Comparison of ENCODE assay signal across 20 cellular contexts in the genomic region with DNA sequence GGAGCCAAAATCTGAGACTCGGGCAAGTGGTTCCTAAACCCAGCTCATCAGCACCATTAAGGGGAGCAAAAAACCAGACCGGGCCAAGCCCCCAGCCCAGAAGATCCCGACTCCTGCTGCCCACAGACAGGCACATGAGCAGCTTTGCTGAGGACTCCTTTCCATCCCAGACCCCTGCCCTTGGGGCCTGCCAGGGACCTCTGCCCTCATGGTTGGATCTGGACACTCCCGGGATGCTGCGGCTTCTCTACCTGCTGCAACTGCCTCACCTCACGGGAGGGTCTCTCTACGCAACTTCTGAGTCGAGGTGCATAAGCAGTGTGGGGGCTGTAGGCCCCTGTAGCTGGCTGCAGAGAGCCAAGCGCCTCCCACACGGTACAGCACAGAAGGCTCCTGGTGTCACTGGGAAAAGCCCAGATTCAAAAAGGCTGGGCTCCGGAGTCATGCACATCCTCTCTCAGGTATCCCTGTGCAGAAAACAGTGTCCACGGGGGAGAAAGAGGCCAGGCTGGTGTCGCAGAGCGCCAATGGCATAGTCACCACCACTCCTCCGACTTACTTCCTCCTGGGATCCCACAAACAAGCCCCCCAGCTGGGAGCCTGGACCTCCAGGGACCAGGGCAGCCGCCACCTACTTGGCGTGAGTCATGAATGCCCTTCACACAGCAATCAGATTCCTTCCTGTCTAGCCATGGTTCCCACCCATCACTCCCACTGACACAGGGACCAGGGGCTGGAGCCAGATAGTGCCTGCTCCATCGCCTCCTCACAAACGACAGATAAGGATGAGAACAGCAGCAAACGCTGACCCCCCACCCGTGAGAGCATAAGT.
DNase-seq lines count a peak whose midpoint lies in the region; ATAC-seq and TF ChIP-seq lines count a peak whose summit lies in the region.
"Had no signal": no experiment of that assay in that cellular context is flagged by ENCODE, and none has a peak within 500 bp of the region (broad histone marks: within the 10 kb centered on the region; RNA-seq: fewer than 3 reads in every experiment).

No MANE protein-coding gene starts in this region.

- no peak for TF ChIP-seq POLR2A in spleen (IDR thresholded peaks at IDR 0.05)

- H3K4me3 Mint-ChIP-seq in activated naive CD8-positive, alpha-beta T cell treated with anti-CD3 and anti-CD28 coated beads, Interleukin-2, amount 10 ng/mL, durations not matched to agents 7 days and 5 days = no peak overlapping the region
- H3K4me3 Mint-ChIP-seq in activated naive CD8-positive, alpha-beta T cell treated with anti-CD3 and anti-CD28 coated beads, Interleukin-2, amount 50 U/mL, for 24 hours = no peak overlapping the region
- no peak overlapping the region for H3K4me3 Mint-ChIP-seq in endodermal cell
- H3K4me3 Mint-ChIP-seq in MCF 10A (ENCODE audit: unreplicated experiment) = no peak overlapping the region
- H3K4me3 Mint-ChIP-seq: activated CD4-positive, alpha-beta T cell treated with anti-CD3 and anti-CD28 coated beads for 36 hours; H9; neural crest cell had no signal

- H3K9me3 ChIP-seq in spleen = no peaks in the 10 kb centered on the region
- H3K9me3 ChIP-seq in endodermal cell (ENCODE audit: control insufficient read depth, low read length) = no peaks in the 10 kb centered on the region
- H3K9me3 ChIP-seq: stomach had no signal

- H3K9ac ChIP-seq in endodermal cell (ENCODE audit: extremely low read depth, low read length, poor library complexity, severe bottlenecking) = no peak overlapping the region

- ATAC-seq in activated naive CD8-positive, alpha-beta T cell treated with anti-CD3 and anti-CD28 coated beads, Interleukin-2, amount 10 ng/mL, durations not matched to agents 7 days and 5 days (ENCODE audit: low read depth) = no peak
- no peak for ATAC-seq in activated naive CD8-positive, alpha-beta T cell treated with anti-CD3 and anti-CD28 coated beads, Interleukin-2, amount 50 U/mL, for 24 hours
- ATAC-seq: activated CD4-positive, alpha-beta T cell treated with anti-CD3 and anti-CD28 coated beads for 36 hours; activated naive CD4-positive, alpha-beta T cell treated with anti-CD3 and anti-CD28 coated beads, Interleukin-2, amount 50 U/mL, for 72 hours had no signal

- H3K27ac ChIP-seq in spleen = no peak overlapping the region
- no peak overlapping the region for H3K27ac ChIP-seq in endodermal cell (ENCODE audit: low read depth, low read length)
- H3K27ac ChIP-seq: 22Rv1 had no signal

- no peaks in the 10 kb centered on the region for H3K27me3 Mint-ChIP-seq in activated naive CD8-positive, alpha-beta T cell treated with anti-CD3 and anti-CD28 coated beads, Interleukin-2, amount 10 ng/mL, durations not matched to agents 7 days and 5 days
- H3K27me3 Mint-ChIP-seq in activated naive CD8-positive, alpha-beta T cell treated with anti-CD3 and anti-CD28 coated beads, Interleukin-2, amount 50 U/mL, for 24 hours = no peaks in the 10 kb centered on the region
- no peaks in the 10 kb centered on the region for H3K27me3 Mint-ChIP-seq in endodermal cell (ENCODE audit: insufficient read depth)
- no peaks in the 10 kb centered on the region for H3K27me3 Mint-ChIP-seq in MCF 10A (ENCODE audit: insufficient read depth, unreplicated experiment)
- H3K27me3 Mint-ChIP-seq: activated CD4-positive, alpha-beta T cell treated with anti-CD3 and anti-CD28 coated beads for 36 hours had no signal

- peaks cover 7 to 46% (median 21%) of the 10 kb centered on the region in 6 donors for H3K4me1 ChIP-seq in spleen
- H3K4me1 ChIP-seq in endodermal cell (ENCODE audit: control insufficient read depth, insufficient read depth, low read length) = no peaks in the 10 kb centered on the region

- H3K9me3 Mint-ChIP-seq in activated naive CD8-positive, alpha-beta T cell treated with anti-CD3 and anti-CD28 coated beads, Interleukin-2, amount 10 ng/mL, durations not matched to agents 7 days and 5 days = no peaks in the 10 kb centered on the region
- no peaks in the 10 kb centered on the region for H3K9me3 Mint-ChIP-seq in activated naive CD8-positive, alpha-beta T cell treated with anti-CD3 and anti-CD28 coated beads, Interleukin-2, amount 50 U/mL, for 24 hours
- H3K9me3 Mint-ChIP-seq in endodermal cell (no peaks in the 10 kb centered on the region), MCF 10A (ENCODE audit: unreplicated experiment) (no peaks in the 10 kb centered on the region)
- H3K9me3 Mint-ChIP-seq: activated naive CD4-positive, alpha-beta T cell treated with anti-CD3 and anti-CD28 coated beads, Interleukin-2, amount 50 U/mL, for 72 hours; H9; neural crest cell had no signal

- H3K4me1 Mint-ChIP-seq in activated naive CD8-positive, alpha-beta T cell treated with anti-CD3 and anti-CD28 coated beads, Interleukin-2, amount 10 ng/mL, durations not matched to agents 7 days and 5 days = no peaks in the 10 kb centered on the region
- no peaks in the 10 kb centered on the region for H3K4me1 Mint-ChIP-seq in activated naive CD8-positive, alpha-beta T cell treated with anti-CD3 and anti-CD28 coated beads, Interleukin-2, amount 50 U/mL, for 24 hours
- H3K4me1 Mint-ChIP-seq in endodermal cell = no peaks in the 10 kb centered on the region
- no peaks in the 10 kb centered on the region for H3K4me1 Mint-ChIP-seq in MCF 10A (ENCODE audit: insufficient read depth, unreplicated experiment)
- H3K4me1 Mint-ChIP-seq: activated CD4-positive, alpha-beta T cell treated with anti-CD3 and anti-CD28 coated beads for 36 hours; H9; neural crest cell had no signal

- no peak overlapping the region for H3K4me3 ChIP-seq in cardiac fibroblast (replicated peaks in 1 of 2; ENCODE audit: low read depth in 2 of 2, low read length in 2 of 2)
- no peak overlapping the region for H3K4me3 ChIP-seq in spleen
- H3K4me3 ChIP-seq in endodermal cell (ENCODE audit: low read length) = no peak overlapping the region
- H3K4me3 ChIP-seq: stomach had no signal

- no peaks in the 10 kb centered on the region for H3K27me3 ChIP-seq in spleen (replicated peaks in 1 of 7)
- H3K27me3 ChIP-seq in endodermal cell (ENCODE audit: control insufficient read depth, insufficient read depth, low read length, poor library complexity, severe bottlenecking) = no peaks in the 10 kb centered on the region
- H3K27me3 ChIP-seq: stomach had no signal

- DNase-seq in activated naive CD8-positive, alpha-beta T cell treated with anti-CD3 and anti-CD28 coated beads, Interleukin-2, amount 10 ng/mL, durations not matched to agents 7 days and 5 days = peak; percentile 11
- no peak for DNase-seq in activated naive CD8-positive, alpha-beta T cell treated with anti-CD3 and anti-CD28 coated beads, Interleukin-2, amount 50 U/mL, for 24 hours
- DNase-seq in cardiac fibroblast (ENCODE audit: low read depth in 2 of 2) (peak; percentile 12 to 46), left kidney (ENCODE audit: low read depth, low spot score) (peak; percentile 8), spleen (peak; percentile 68), endodermal cell (no peak), MCF 10A (ENCODE audit: unreplicated experiment) (no peak), G401 (ENCODE audit: low spot score) (no peak)
- DNase-seq: activated CD4-positive, alpha-beta T cell treated with anti-CD3 and anti-CD28 coated beads for 36 hours; AML-193; DMS79 treated with DMSO at 0.1 percent for 48 hours; H9; Kasumi-1; NCI-H2171; SHP77; stimulated activated CD4-positive, alpha-beta T cell treated with anti-CD3 and anti-CD28 coated beads, Interleukin-4, amount 100 ng/mL, for 4 hours; stomach had no signal

- CTCF ChIA-PET in MCF 10A (lab: Yijun Ruan, JAX) = interaction anchor here (0.6 kb wide), 1 partner anchor 238 kb away, joined by 3 read pairs; no protein-coding TSS in a partner anchor

- TF ChIP-seq CTCF in cardiac fibroblast (IDR thresholded peaks at IDR 0.05; ENCODE audit: low read depth, low read length) (no peak), spleen (IDR thresholded peaks at IDR 0.05 in 8 of 11, conservative IDR thresholded peaks at IDR 0.05 in 3 of 11) (no peak), endodermal cell (conservative IDR thresholded peaks at IDR 0.05) (no peak), MCF 10A (IDR thresholded peaks at IDR 0.05; ENCODE audit: unreplicated experiment) (no peak)

- intact Hi-C loops in spleen (cut with DNase I; ENCODE audit: low total_unique reads) (no loop called here), MCF 10A (cut with micrococcal nuclease) (no loop called here)

- H3K36me3 Mint-ChIP-seq in activated naive CD8-positive, alpha-beta T cell treated with anti-CD3 and anti-CD28 coated beads, Interleukin-2, amount 10 ng/mL, durations not matched to agents 7 days and 5 days = peaks cover 5% of the 10 kb centered on the region
- peaks cover 15% of the 10 kb centered on the region for H3K36me3 Mint-ChIP-seq in activated naive CD8-positive, alpha-beta T cell treated with anti-CD3 and anti-CD28 coated beads, Interleukin-2, amount 50 U/mL, for 24 hours (ENCODE audit: low read depth)
- H3K36me3 Mint-ChIP-seq in endodermal cell (ENCODE audit: low read depth) = peaks cover 56% of the 10 kb centered on the region
- H3K36me3 Mint-ChIP-seq in MCF 10A (ENCODE audit: insufficient read depth, unreplicated experiment) = peaks cover 56% of the 10 kb centered on the region
- H3K36me3 Mint-ChIP-seq: activated naive CD4-positive, alpha-beta T cell treated with anti-CD3 and anti-CD28 coated beads, Interleukin-2, amount 50 U/mL, for 72 hours had no signal

- POLR2A ChIA-PET in activated naive CD8-positive, alpha-beta T cell treated with anti-CD3 and anti-CD28 coated beads, Interleukin-2, amount 10 ng/mL, durations not matched to agents 7 days and 5 days (lab: Charles Lee) = no interaction called here
- POLR2A ChIA-PET in MCF 10A (lab: Yijun Ruan, JAX) = no interaction called here

- H3K36me3 ChIP-seq in spleen = peaks cover 0 to 89% (median 26%) of the 10 kb centered on the region in 6 donors
- peaks cover 63% of the 10 kb centered on the region for H3K36me3 ChIP-seq in endodermal cell (ENCODE audit: control insufficient read depth, insufficient read depth, low read length)

- H3K27ac Mint-ChIP-seq in activated naive CD8-positive, alpha-beta T cell treated with anti-CD3 and anti-CD28 coated beads, Interleukin-2, amount 10 ng/mL, durations not matched to agents 7 days and 5 days = no peak overlapping the region
- no peak overlapping the region for H3K27ac Mint-ChIP-seq in activated naive CD8-positive, alpha-beta T cell treated with anti-CD3 and anti-CD28 coated beads, Interleukin-2, amount 50 U/mL, for 24 hours
- H3K27ac Mint-ChIP-seq in endodermal cell = no peak overlapping the region
- H3K27ac Mint-ChIP-seq in MCF 10A (ENCODE audit: low read depth, unreplicated experiment) = no peak overlapping the region
- H3K27ac Mint-ChIP-seq: activated CD4-positive, alpha-beta T cell treated with anti-CD3 and anti-CD28 coated beads for 36 hours; H9 had no signal

- BruUV-seq in MCF 10A (replicated peaks; lab: Mats Ljungman, UMichigan) = no TSS peak

- WGBS in spleen, 5 donors = 82 to 89% (median 84%) methylated on average over 17 to 21 of the region's 21 CpGs
- 89 to 90% methylated on average over 10 to 21 of the region's 21 CpGs for WGBS in endodermal cell (ENCODE audit: insufficient coverage in 1 of 2, insufficient read length in 1 of 2), 2 experiments

- in situ Hi-C loops in G401 (cut with HindIII; ENCODE audit: low sequenced_read_pairs) = loop anchor here (25.0 kb wide), 1 partner anchor 110 kb away; no protein-coding TSS in a partner anchor

Comparison
In these comparisons a context has a peak if more than half of its experiments do, and no peak if none do; other contexts are left out.
1. DNase-seq: peak in activated naive CD8-positive, alpha-beta T cell treated with anti-CD3 and anti-CD28 coated beads, Interleukin-2, amount 10 ng/mL, durations not matched to agents 7 days and 5 days (single experiment), cardiac fibroblast (2 of 2), left kidney (single experiment) and spleen (single experiment); none in activated naive CD8-positive, alpha-beta T cell treated with anti-CD3 and anti-CD28 coated beads, Interleukin-2, amount 50 U/mL, for 24 hours (single experiment), endodermal cell (single experiment), MCF 10A (single experiment) and G401 (single experiment).